ENCODE assay signal across 2 cellular contexts in the genomic region with DNA sequence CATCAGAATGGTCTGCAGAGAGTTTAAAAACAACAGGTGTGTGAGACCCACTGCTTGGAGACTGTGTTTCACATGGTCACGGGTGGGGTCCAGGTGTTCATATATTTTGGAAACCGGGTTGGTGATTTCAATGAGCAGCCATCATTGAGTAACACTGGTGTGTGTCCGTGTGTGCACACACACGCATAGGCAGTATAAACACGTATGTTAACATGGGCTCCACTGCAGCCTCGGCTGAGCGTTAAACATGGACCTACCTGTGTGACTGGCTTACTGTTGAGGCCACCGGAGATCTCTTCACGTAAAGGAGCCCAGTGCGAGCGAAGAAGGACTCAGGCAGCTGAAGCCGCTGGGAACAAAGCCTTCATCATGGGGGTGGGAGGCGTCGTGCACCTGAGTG.
TF ChIP-seq lines count a peak whose summit lies in the region.

No MANE protein-coding gene starts in this region.

TF ChIP-seq in GM23338, 12 proteins besides CTCF, POLR2A, EP300 and RAD21 (continues in another document):
- TF ChIP-seq CREB1 (CRISPR knock-in tag; IDR thresholded peaks at IDR 0.05; ENCODE audit: low read depth) (no peak), ZNF331 (CRISPR knock-in tag; IDR thresholded peaks at IDR 0.05; ENCODE audit: low read depth) (no peak), NANOG (IDR thresholded peaks at IDR 0.05; ENCODE audit: borderline replicate concordance) (no peak), POLR2AphosphoS5 (IDR thresholded peaks at IDR 0.05; ENCODE audit: low read depth) (no peak), EZH2phosphoT487 (IDR thresholded peaks at IDR 0.05; ENCODE audit: unreplicated experiment) (no peak), EZH2 (IDR thresholded peaks at IDR 0.05; ENCODE audit: low read depth, unreplicated experiment) (no peak), JUNB (IDR thresholded peaks at IDR 0.05; ENCODE audit: unreplicated experiment) (no peak), STAT1 (IDR thresholded peaks at IDR 0.05; ENCODE audit: unreplicated experiment) (no peak), ZNF114 (CRISPR knock-in tag; IDR thresholded peaks at IDR 0.05) (no peak)
- TF ChIP-seq, protein P1, sequence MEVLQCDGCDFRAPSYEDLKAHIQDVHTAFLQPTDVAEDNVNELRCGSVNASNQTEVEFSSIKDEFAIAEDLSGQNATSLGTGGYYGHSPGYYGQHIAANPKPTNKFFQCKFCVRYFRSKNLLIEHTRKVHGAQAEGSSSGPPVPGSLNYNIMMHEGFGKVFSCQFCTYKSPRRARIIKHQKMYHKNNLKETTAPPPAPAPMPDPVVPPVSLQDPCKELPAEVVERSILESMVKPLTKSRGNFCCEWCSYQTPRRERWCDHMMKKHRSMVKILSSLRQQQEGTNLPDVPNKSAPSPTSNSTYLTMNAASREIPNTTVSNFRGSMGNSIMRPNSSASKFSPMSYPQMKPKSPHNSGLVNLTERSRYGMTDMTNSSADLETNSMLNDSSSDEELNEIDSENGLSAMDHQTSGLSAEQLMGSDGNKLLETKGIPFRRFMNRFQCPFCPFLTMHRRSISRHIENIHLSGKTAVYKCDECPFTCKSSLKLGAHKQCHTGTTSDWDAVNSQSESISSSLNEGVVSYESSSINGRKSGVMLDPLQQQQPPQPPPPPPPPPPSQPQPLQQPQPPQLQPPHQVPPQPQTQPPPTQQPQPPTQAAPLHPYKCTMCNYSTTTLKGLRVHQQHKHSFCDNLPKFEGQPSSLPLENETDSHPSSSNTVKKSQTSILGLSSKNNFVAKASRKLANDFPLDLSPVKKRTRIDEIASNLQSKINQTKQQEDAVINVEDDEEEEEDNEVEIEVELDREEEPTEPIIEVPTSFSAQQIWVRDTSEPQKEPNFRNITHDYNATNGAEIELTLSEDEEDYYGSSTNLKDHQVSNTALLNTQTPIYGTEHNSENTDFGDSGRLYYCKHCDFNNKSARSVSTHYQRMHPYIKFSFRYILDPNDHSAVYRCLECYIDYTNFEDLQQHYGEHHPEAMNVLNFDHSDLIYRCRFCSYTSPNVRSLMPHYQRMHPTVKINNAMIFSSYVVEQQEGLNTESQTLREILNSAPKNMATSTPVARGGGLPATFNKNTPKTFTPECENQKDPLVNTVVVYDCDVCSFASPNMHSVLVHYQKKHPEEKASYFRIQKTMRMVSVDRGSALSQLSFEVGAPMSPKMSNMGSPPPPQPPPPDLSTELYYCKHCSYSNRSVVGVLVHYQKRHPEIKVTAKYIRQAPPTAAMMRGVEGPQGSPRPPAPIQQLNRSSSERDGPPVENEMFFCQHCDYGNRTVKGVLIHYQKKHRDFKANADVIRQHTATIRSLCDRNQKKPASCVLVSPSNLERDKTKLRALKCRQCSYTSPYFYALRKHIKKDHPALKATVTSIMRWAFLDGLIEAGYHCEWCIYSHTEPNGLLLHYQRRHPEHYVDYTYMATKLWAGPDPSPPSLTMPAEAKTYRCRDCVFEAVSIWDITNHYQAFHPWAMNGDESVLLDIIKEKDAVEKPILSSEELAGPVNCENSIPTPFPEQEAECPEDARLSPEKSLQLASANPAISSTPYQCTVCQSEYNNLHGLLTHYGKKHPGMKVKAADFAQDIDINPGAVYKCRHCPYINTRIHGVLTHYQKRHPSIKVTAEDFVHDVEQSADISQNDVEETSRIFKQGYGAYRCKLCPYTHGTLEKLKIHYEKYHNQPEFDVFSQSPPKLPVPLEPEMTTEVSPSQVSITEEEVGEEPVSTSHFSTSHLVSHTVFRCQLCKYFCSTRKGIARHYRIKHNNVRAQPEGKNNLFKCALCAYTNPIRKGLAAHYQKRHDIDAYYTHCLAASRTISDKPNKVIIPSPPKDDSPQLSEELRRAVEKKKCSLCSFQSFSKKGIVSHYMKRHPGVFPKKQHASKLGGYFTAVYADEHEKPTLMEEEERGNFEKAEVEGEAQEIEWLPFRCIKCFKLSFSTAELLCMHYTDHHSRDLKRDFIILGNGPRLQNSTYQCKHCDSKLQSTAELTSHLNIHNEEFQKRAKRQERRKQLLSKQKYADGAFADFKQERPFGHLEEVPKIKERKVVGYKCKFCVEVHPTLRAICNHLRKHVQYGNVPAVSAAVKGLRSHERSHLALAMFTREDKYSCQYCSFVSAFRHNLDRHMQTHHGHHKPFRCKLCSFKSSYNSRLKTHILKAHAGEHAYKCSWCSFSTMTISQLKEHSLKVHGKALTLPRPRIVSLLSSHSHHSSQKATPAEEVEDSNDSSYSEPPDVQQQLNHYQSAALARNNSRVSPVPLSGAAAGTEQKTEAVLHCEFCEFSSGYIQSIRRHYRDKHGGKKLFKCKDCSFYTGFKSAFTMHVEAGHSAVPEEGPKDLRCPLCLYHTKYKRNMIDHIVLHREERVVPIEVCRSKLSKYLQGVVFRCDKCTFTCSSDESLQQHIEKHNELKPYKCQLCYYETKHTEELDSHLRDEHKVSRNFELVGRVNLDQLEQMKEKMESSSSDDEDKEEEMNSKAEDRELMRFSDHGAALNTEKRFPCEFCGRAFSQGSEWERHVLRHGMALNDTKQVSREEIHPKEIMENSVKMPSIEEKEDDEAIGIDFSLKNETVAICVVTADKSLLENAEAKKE (CRISPR knock-in tag; IDR thresholded peaks at IDR 0.05): no peak
- TF ChIP-seq, protein P2, sequence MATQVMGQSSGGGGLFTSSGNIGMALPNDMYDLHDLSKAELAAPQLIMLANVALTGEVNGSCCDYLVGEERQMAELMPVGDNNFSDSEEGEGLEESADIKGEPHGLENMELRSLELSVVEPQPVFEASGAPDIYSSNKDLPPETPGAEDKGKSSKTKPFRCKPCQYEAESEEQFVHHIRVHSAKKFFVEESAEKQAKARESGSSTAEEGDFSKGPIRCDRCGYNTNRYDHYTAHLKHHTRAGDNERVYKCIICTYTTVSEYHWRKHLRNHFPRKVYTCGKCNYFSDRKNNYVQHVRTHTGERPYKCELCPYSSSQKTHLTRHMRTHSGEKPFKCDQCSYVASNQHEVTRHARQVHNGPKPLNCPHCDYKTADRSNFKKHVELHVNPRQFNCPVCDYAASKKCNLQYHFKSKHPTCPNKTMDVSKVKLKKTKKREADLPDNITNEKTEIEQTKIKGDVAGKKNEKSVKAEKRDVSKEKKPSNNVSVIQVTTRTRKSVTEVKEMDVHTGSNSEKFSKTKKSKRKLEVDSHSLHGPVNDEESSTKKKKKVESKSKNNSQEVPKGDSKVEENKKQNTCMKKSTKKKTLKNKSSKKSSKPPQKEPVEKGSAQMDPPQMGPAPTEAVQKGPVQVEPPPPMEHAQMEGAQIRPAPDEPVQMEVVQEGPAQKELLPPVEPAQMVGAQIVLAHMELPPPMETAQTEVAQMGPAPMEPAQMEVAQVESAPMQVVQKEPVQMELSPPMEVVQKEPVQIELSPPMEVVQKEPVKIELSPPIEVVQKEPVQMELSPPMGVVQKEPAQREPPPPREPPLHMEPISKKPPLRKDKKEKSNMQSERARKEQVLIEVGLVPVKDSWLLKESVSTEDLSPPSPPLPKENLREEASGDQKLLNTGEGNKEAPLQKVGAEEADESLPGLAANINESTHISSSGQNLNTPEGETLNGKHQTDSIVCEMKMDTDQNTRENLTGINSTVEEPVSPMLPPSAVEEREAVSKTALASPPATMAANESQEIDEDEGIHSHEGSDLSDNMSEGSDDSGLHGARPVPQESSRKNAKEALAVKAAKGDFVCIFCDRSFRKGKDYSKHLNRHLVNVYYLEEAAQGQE (IDR thresholded peaks at IDR 0.05; ENCODE audit: unreplicated experiment): no peak

TF ChIP-seq in H1, 55 proteins besides CTCF, POLR2A, EP300 and RAD21:
- TF ChIP-seq EZH2 (IDR thresholded peaks at IDR 0.05; ENCODE audit: low read depth, low read length, severe bottlenecking) (no peak), SAP30 (IDR thresholded peaks at IDR 0.05; ENCODE audit: insufficient read depth, insufficient replicate concordance, low read length) (no peak), NANOG (IDR thresholded peaks at IDR 0.05; ENCODE audit: insufficient read depth, low read depth, low read length, poor library complexity, severe bottlenecking) (no peak), JUN (IDR thresholded peaks at IDR 0.05; ENCODE audit: low read depth, low read length) (no peak), POLR2AphosphoS5 (IDR thresholded peaks at IDR 0.05; ENCODE audit: low read depth, low read length) (no peak), TAF7 (optimal IDR thresholded peaks at IDR 0.05; ENCODE audit: borderline replicate concordance, low read depth, low read length) (no peak), BACH1 (IDR thresholded peaks at IDR 0.05; ENCODE audit: low read length) (no peak), JUND (IDR thresholded peaks at IDR 0.05; ENCODE audit: low read length) (no peak), CBX8 (IDR thresholded peaks at IDR 0.05; ENCODE audit: borderline replicate concordance, low read depth, low read length) (no peak), MAX (IDR thresholded peaks at IDR 0.05) (no peak), BRCA1 (IDR thresholded peaks at IDR 0.05; ENCODE audit: low read depth, low read length) (no peak), CHD1 (IDR thresholded peaks at IDR 0.05; ENCODE audit: low read depth, low read length) (no peak), SP4 (IDR thresholded peaks at IDR 0.05; ENCODE audit: low read length) (no peak), SIN3A (conservative IDR thresholded peaks at IDR 0.05 in 1 of 2, IDR thresholded peaks at IDR 0.05 in 1 of 2; ENCODE audit: low read depth in 1 of 2, low read length in 2 of 2) (no peak), E2F6 (IDR thresholded peaks at IDR 0.05) (no peak), ZNF274 (IDR thresholded peaks at IDR 0.05; ENCODE audit: borderline replicate concordance, extremely low read depth, low read length) (no peak)
